27 cellular contexts compared by ENCODE assay signal in the genomic region with DNA sequence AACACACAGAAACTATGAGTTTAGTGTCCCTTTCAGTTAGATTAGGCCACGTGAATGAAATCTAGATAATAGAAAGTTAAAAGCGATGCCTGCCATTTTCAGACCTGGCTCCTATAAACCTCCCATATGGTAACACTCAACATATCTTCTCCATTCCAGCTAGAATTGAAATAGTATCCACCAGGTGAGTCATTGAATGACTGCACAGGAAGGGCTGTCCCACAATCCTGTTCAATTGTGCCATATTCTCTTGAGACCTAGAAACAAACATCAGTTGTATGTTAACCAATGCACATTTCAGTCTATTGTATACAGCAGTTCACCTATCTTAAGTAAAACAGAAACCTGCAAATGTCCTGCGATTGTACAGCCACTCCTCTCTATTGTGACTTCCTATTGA.
DNase-seq lines count a peak whose midpoint lies in the region; ATAC-seq and TF ChIP-seq lines count a peak whose summit lies in the region.
"Had no signal": no experiment of that assay in that cellular context is flagged by ENCODE, and none has a peak within 500 bp of the region (broad histone marks: within the 10 kb centered on the region; RNA-seq: fewer than 3 reads in every experiment).

No MANE protein-coding gene starts in this region.

- peak; percentile 61 for ATAC-seq in RWPE2 (ENCODE audit: low read depth)
- peak; percentile 55 for ATAC-seq in foreskin keratinocyte
- ATAC-seq: gastroesophageal sphincter; GM23338; left colon; stimulated activated effector memory CD8-positive, alpha-beta T cell treated with anti-CD3 and anti-CD28 coated beads, Interleukin-12 subunit alpha, Interleukin-12 subunit beta, amount 100 ng/mL, for 72 hours; T-cell had no signal

- TF ChIP-seq CTCF in RWPE2 (IDR thresholded peaks at IDR 0.05; ENCODE audit: poor library complexity, severe bottlenecking): no peak
- TF ChIP-seq CTCF in foreskin keratinocyte (conservative IDR thresholded peaks at IDR 0.05): no peak
- no peak for TF ChIP-seq CTCF in nephron progenitor cell (IDR thresholded peaks at IDR 0.05)

- H3K36me3 ChIP-seq in RWPE2 (ENCODE audit: low read depth): no peaks in the 10 kb centered on the region
- H3K36me3 ChIP-seq: gastroesophageal sphincter, Peyer's patch, prostate gland, sigmoid colon had no signal

- H3K4me1 Mint-ChIP-seq in nephron progenitor cell: no peaks in the 10 kb centered on the region
- H3K4me1 Mint-ChIP-seq: activated B cell treated with CpG ODN at 0.5 μM for 24 hours; activated naive CD4-positive, alpha-beta T cell treated with anti-CD3 and anti-CD28 coated beads, Interleukin-2, amount 50 U/mL, for 24 hours; stimulated activated effector memory CD8-positive, alpha-beta T cell treated with anti-CD3 and anti-CD28 coated beads, Interleukin-12 subunit alpha, Interleukin-12 subunit beta, amount 100 ng/mL, for 72 hours; T-cell had no signal

- H3K4me3 ChIP-seq in RWPE2 (ENCODE audit: severe bottlenecking): no peak overlapping the region
- H3K4me3 ChIP-seq: coronary artery, gastroesophageal sphincter, GM23338, hepatocyte, Peyer's patch, prostate gland, sigmoid colon had no signal

- H3K4me1 ChIP-seq in RWPE2 (ENCODE audit: insufficient read depth, poor library complexity, severe bottlenecking) (no peaks in the 10 kb centered on the region), foreskin keratinocyte (no peaks in the 10 kb centered on the region)
- H3K4me1 ChIP-seq: gastroesophageal sphincter, Peyer's patch, prostate gland, sigmoid colon had no signal

- DNase-seq in DMS53 (lab: John Stamatoyannopoulos, UW) (peak; percentile 79), HCEC 1CT (peak; percentile 25), RWPE2 (ENCODE audit: low spot score) (no peak), foreskin keratinocyte (peak in 1 of 2 donors; percentile 31), middle frontal gyrus (ENCODE audit: extremely low spot score, low spot score) (no peak), nephron progenitor cell (no peak), NCI-H1092 (lab: John Stamatoyannopoulos, UW) (no peak)
- DNase-seq: activated B cell treated with CpG ODN at 0.5 μM for 24 hours; activated CD4-positive, alpha-beta T cell treated with anti-CD3 and anti-CD28 coated beads, Interleukin-2, amount 50 U/mL, for 1 hour; effector memory CD4-positive, alpha-beta T cell; KBM-7; left colon; mesenchymal stem cell; NCI-H1436; NCI-H526; Peyer's patch; sigmoid colon; stimulated activated CD4-positive, alpha-beta T cell treated with anti-CD3 and anti-CD28 coated beads, Interleukin-4, amount 100 ng/mL, for 24 hours; T-cell; trophoblast cell had no signal

- H3K9me3 ChIP-seq in RWPE2 (ENCODE audit: severe bottlenecking): no peaks in the 10 kb centered on the region
- H3K9me3 ChIP-seq: gastroesophageal sphincter, prostate gland, sigmoid colon had no signal

- H3K36me3 Mint-ChIP-seq in nephron progenitor cell (ENCODE audit: low read depth): no peaks in the 10 kb centered on the region
- H3K36me3 Mint-ChIP-seq: activated naive CD4-positive, alpha-beta T cell treated with anti-CD3 and anti-CD28 coated beads, Interleukin-2, amount 50 U/mL, for 24 hours; stimulated activated effector memory CD8-positive, alpha-beta T cell treated with anti-CD3 and anti-CD28 coated beads, Interleukin-12 subunit alpha, Interleukin-12 subunit beta, amount 100 ng/mL, for 72 hours; T-cell had no signal

- H3K27ac ChIP-seq in RWPE2 (ENCODE audit: poor library complexity, severe bottlenecking) (no peak overlapping the region), foreskin keratinocyte (no peak overlapping the region)
- H3K27ac ChIP-seq: coronary artery, gastroesophageal sphincter, hepatocyte, Peyer's patch, prostate gland, sigmoid colon had no signal

- no peaks in the 10 kb centered on the region for H3K27me3 Mint-ChIP-seq in nephron progenitor cell (ENCODE audit: low read depth, poor library complexity)
- H3K27me3 Mint-ChIP-seq: activated B cell treated with CpG ODN at 0.5 μM for 24 hours; activated naive CD4-positive, alpha-beta T cell treated with anti-CD3 and anti-CD28 coated beads, Interleukin-2, amount 50 U/mL, for 24 hours; T-cell had no signal

- H3K27me3 ChIP-seq in RWPE2 (ENCODE audit: insufficient read depth, poor library complexity, severe bottlenecking) (no peaks in the 10 kb centered on the region), foreskin keratinocyte (no peaks in the 10 kb centered on the region)
- H3K27me3 ChIP-seq: gastroesophageal sphincter, hepatocyte, Peyer's patch, sigmoid colon had no signal

- H3K9me3 Mint-ChIP-seq in nephron progenitor cell: no peaks in the 10 kb centered on the region
- H3K9me3 Mint-ChIP-seq: GM23338 had no signal

- no peak overlapping the region for H3K27ac Mint-ChIP-seq in nephron progenitor cell
- H3K27ac Mint-ChIP-seq: activated B cell treated with CpG ODN at 0.5 μM for 24 hours; activated naive CD4-positive, alpha-beta T cell treated with anti-CD3 and anti-CD28 coated beads, Interleukin-2, amount 50 U/mL, for 24 hours; GM23338; stimulated activated effector memory CD8-positive, alpha-beta T cell treated with anti-CD3 and anti-CD28 coated beads, Interleukin-12 subunit alpha, Interleukin-12 subunit beta, amount 100 ng/mL, for 72 hours; T-cell had no signal

- H3K4me3 Mint-ChIP-seq in nephron progenitor cell: no peak overlapping the region
- H3K4me3 Mint-ChIP-seq: activated B cell treated with CpG ODN at 0.5 μM for 24 hours; activated naive CD4-positive, alpha-beta T cell treated with anti-CD3 and anti-CD28 coated beads, Interleukin-2, amount 50 U/mL, for 24 hours; GM23338; stimulated activated effector memory CD8-positive, alpha-beta T cell treated with anti-CD3 and anti-CD28 coated beads, Interleukin-12 subunit alpha, Interleukin-12 subunit beta, amount 100 ng/mL, for 72 hours; T-cell had no signal

Comparison
In these comparisons a context has a peak if more than half of its experiments do, and no peak if none do; other contexts are left out.
1. DNase-seq: peak in DMS53 (single experiment) and HCEC 1CT (single experiment); none in RWPE2 (single experiment), middle frontal gyrus (single experiment), nephron progenitor cell (single experiment) and NCI-H1092 (single experiment).